2 cellular contexts compared by ENCODE assay signal in genomic region chr16:85634747-85635544, GRCh38.
TF ChIP-seq lines count a peak whose summit lies in the region.

No MANE protein-coding gene starts in this region.

TF ChIP-seq in GM23338, 12 proteins besides CTCF, POLR2A, EP300 and RAD21 (continued from another document):
- TF ChIP-seq REST (IDR thresholded peaks at IDR 0.05; ENCODE audit: unreplicated experiment) (no peak), POLR2AphosphoS5 (IDR thresholded peaks at IDR 0.05; ENCODE audit: low read depth) (no peak), ZNF331 (CRISPR knock-in tag; IDR thresholded peaks at IDR 0.05; ENCODE audit: low read depth) (no peak), EZH2phosphoT487 (IDR thresholded peaks at IDR 0.05; ENCODE audit: unreplicated experiment) (no peak), ZNF462 (CRISPR knock-in tag; IDR thresholded peaks at IDR 0.05) (no peak), EZH2 (IDR thresholded peaks at IDR 0.05; ENCODE audit: low read depth, unreplicated experiment) (no peak), NANOG (IDR thresholded peaks at IDR 0.05; ENCODE audit: borderline replicate concordance) (no peak), JUNB (IDR thresholded peaks at IDR 0.05; ENCODE audit: unreplicated experiment) (no peak), ZNF114 (CRISPR knock-in tag; IDR thresholded peaks at IDR 0.05) (no peak)

TF ChIP-seq in WTC11, 78 proteins besides CTCF, POLR2A, EP300 and RAD21 (continued from another document):
- no peak for TF ChIP-seq STAT6 (CRISPR knock-in tag; conservative IDR thresholded peaks at IDR 0.05; ENCODE audit: low read depth)
- TF ChIP-seq AFF4 (CRISPR knock-in tag; IDR thresholded peaks at IDR 0.05; ENCODE audit: borderline replicate concordance) = no peak
- TF ChIP-seq MAX (CRISPR knock-in tag; IDR thresholded peaks at IDR 0.05) = no peak
- no peak for TF ChIP-seq SP1 (CRISPR knock-in tag; conservative IDR thresholded peaks at IDR 0.05)
- TF ChIP-seq ZNF121 (CRISPR knock-in tag; IDR thresholded peaks at IDR 0.05) = peak; percentile 74; the same call in 1 of the 2 replicates
TF ChIP-seq in WTC11: peak in this region for 1.
